1 cellular context compared by ENCODE assay signal in the genomic region with DNA sequence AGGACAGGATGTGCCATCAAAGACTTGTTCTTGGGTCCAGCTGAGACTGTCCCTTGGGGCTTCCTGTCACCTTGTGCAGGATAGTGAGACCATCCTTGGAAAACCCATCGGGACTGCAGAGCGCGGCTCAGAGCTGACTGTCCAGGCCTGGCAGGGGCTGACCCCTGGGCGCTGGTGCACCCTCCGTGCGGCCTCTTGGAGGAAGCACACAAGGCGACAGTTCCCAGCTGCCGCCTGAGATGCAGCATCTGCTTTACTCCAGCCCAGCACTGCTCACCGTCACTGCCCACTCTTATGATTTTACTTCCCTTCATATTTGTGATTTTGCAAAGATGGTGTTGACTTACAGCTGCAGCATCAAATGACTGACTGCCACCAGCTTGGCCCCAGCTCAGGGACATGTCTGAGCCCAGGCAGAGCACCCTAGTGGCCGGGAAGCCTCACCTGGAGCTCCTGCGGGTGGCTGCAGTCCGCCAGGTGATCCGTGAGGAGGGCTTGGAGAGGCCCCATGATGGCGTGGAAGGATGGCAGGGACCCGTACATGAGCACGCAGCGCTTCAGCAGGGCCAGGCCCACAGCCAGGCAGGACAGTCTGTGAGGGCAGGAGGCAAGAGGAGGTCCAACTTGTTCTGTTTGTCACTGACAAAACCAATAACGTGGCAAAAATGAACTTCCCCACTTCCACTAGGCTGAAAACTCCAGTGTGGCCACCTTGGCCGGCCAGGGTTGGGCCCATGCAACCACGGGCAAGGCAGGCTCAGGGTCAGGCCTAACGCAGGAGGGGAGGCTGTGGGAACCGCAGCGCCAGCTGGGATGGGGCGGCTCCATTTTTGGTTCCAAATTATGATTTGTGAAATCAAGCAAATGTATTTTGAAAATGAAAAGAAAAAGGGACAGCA.
TF ChIP-seq lines count a peak whose summit lies in the region.

No MANE protein-coding gene starts in this region.

TF ChIP-seq in K562, 482 proteins besides CTCF, POLR2A, EP300 and RAD21:
- TF ChIP-seq, protein P1, sequence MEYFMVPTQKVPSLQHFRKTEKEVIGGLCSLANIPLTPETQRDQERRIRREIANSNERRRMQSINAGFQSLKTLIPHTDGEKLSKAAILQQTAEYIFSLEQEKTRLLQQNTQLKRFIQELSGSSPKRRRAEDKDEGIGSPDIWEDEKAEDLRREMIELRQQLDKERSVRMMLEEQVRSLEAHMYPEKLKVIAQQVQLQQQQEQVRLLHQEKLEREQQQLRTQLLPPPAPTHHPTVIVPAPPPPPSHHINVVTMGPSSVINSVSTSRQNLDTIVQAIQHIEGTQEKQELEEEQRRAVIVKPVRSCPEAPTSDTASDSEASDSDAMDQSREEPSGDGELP (CRISPR knock-in tag; IDR thresholded peaks at IDR 0.05; ENCODE audit: borderline replicate concordance), result peak; percentile 11; the same call in 1 of the 2 replicates
- TF ChIP-seq ARID1B (IDR thresholded peaks at IDR 0.05) (no peak), RBFOX2 (IDR thresholded peaks at IDR 0.05; ENCODE audit: low read depth, low read length) (peak; percentile 36; the same call in 1 of the 2 replicates), POLR2G (IDR thresholded peaks at IDR 0.05; ENCODE audit: low read depth, low read length) (peak; percentile 57)
